20 cellular contexts compared by ENCODE assay signal in the genomic region with DNA sequence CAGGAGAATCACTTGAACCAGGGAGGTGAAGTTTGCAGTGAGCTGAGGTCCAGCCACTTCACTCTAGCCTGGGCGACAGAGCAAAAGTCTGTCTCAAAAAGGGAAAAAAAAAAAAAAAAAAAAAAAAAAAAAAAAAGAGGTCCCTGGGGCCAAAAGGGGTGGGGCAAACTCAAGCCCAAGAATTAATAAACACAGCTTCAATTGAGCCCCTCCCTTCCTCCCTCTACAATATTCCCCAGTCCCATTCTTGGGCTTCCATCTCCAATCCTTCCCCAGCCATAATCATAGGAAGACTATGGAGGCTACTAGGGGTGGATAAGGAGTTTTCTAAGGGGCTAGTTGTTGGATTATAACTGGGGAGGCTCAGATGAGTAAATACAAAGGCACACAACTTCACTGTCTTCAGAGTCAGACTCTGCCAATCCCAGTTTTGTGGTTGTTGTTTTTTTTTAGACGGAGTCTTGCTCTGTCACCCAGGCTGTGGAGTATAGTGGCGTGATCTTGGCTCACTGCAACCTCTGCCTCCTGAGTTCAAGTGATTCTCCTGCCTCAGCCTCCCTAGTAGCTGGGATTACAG. TPM values are rescaled to one million over a fixed set of nuclear protein-coding genes. Genes with fewer than 3 reads are reported as not detected.
A peak's percentile ranks its signal among the peaks of the same experiment; 100 is the strongest.
DNase-seq lines count a peak whose midpoint lies in the region; ATAC-seq, FAIRE-seq and TF ChIP-seq lines count a peak whose summit lies in the region.
"Had no signal": no experiment of that assay in that cellular context is flagged by ENCODE, and none has a peak within 500 bp of the region (broad histone marks: within the 10 kb centered on the region; RNA-seq: fewer than 3 reads in every experiment).

No MANE protein-coding gene starts in this region.

- no peak for TF ChIP-seq CTCF in heart right ventricle (IDR thresholded peaks at IDR 0.05)
- TF ChIP-seq CTCF in fibroblast of the aortic adventitia (IDR thresholded peaks at IDR 0.05; ENCODE audit: insufficient read depth, low read length) = no peak
- TF ChIP-seq CTCF in D721Med (IDR thresholded peaks at IDR 0.05; ENCODE audit: insufficient read depth, missing control alignments) = no peak

- H3K9ac ChIP-seq in rectal smooth muscle tissue (ENCODE audit: low read length) = no peak overlapping the region

- H3K9me3 ChIP-seq in heart right ventricle = no peaks in the 10 kb centered on the region

- no peak for DNase-seq in heart right ventricle
- DNase-seq in left cardiac atrium = no peak
- DNase-seq in fibroblast of the aortic adventitia (ENCODE audit: low read depth) = peak; percentile 57
- no peak for DNase-seq in cerebellum (ENCODE audit: low spot score)
- DNase-seq in D721Med (ENCODE audit: insufficient read length, low spot score) = no peak
- DNase-seq in stimulated activated naive CD4-positive, alpha-beta T cell (lab: John Stamatoyannopoulos, UW) = no peak
- DNase-seq in NCI-H510A (lab: John Stamatoyannopoulos, UW) = no peak
- DNase-seq: activated CD4-positive, CD25-positive, alpha-beta regulatory T cell; activated CD8-positive, alpha-beta memory T cell treated with anti-CD3 and anti-CD28 coated beads, Interleukin-2, amount 10 ng/mL, durations not matched to agents 7 days and 5 days; activated effector memory CD4-positive, alpha-beta T cell treated with Interleukin-2 at 50 U/mL for 16 hours; amygdala; CD4-positive, alpha-beta T cell; midbrain; NCI-H1105 treated with DMSO at 0.1 percent for 48 hours; stimulated activated CD4-positive, alpha-beta T cell treated with anti-CD3 and anti-CD28 coated beads, Interleukin-4, amount 100 ng/mL, for 24 hours; stimulated activated CD8-positive, alpha-beta memory T cell treated with anti-CD3 and anti-CD28 coated beads, Interleukin-4, amount 100 ng/mL, for 48 hours had no signal

- intact Hi-C loops in heart right ventricle (cut with DNase I) (no loop called here), left cardiac atrium (cut with DNase I) (no loop called here)

- H3K27me3 ChIP-seq in heart right ventricle (no peaks in the 10 kb centered on the region), rectal smooth muscle tissue (ENCODE audit: control insufficient read depth, insufficient read depth, low read length) (no peaks in the 10 kb centered on the region)

- H3K27ac ChIP-seq in heart right ventricle (peak overlapping the region; percentile 2 to 100 (median 74)), rectal smooth muscle tissue (ENCODE audit: low read depth, low read length) (peak overlapping the region; percentile 51)

- WGBS in heart right ventricle, 2 donors = 45 to 61% methylated on average over 3 of the region's 3 CpGs

- H3K4me1 ChIP-seq in heart right ventricle (peaks cover 48 to 100% (median 94%) of the 10 kb centered on the region in 9 donors), rectal smooth muscle tissue (ENCODE audit: control insufficient read depth, insufficient read depth, low read length) (peaks cover 38% of the 10 kb centered on the region)

- peaks cover 0 to 19% (median 0%) of the 10 kb centered on the region in 9 donors for H3K36me3 ChIP-seq in heart right ventricle
- H3K36me3 ChIP-seq in rectal smooth muscle tissue (ENCODE audit: control insufficient read depth, insufficient read depth, low read length) = no peaks in the 10 kb centered on the region

- ATAC-seq in heart right ventricle (peak in 4 of 8 donors; percentile 20 to 49 (median 28)), left cardiac atrium (no peak)
- ATAC-seq: activated CD8-positive, alpha-beta memory T cell treated with anti-CD3 and anti-CD28 coated beads, Interleukin-2, amount 10 ng/mL, durations not matched to agents 7 days and 5 days; sciatic nerve had no signal

- H3K4me3 ChIP-seq in heart right ventricle = peak overlapping the region in 1 of 10 donors; percentile 21
- no peak overlapping the region for H3K4me3 ChIP-seq in fibroblast of the aortic adventitia (ENCODE audit: low read depth, low read length)
- no peak overlapping the region for H3K4me3 ChIP-seq in rectal smooth muscle tissue (ENCODE audit: low read length)

- no peak for FAIRE-seq in D721Med (lab: Jason Lieb, UNC)
- FAIRE-seq: A204.1 had no signal

RNA-seq across cellular contexts. Expression of gene CAVIN1, which starts 9.5 kb away (rescaled TPM):
- total RNA-seq in heart right ventricle = 100 to 1,000 TPM; 176 to 300 (median 241) TPM
- 100 to 1,000 TPM; 131 to 198 TPM for polyA plus RNA-seq in heart right ventricle
- total RNA-seq in left cardiac atrium = 100 to 1,000 TPM; 258 to 297 TPM
- total RNA-seq in fibroblast of the aortic adventitia (ENCODE audit: low replicate concordance) = 639 and 721 TPM in 2 replicates
- 6.5 TPM for total RNA-seq in cerebellum
- polyA plus RNA-seq: IgD-negative memory B cell had no signal

RNA-seq across cellular contexts. Expression of gene STAT3, which starts 25.3 kb away (rescaled TPM):
- total RNA-seq in heart right ventricle (100 to 1,000 TPM in 8 of 10 donors, 10 to 100 TPM in 2; 87.2 to 398 (median 115) TPM), left cardiac atrium (100 to 1,000 TPM; 106 to 241 TPM), fibroblast of the aortic adventitia (ENCODE audit: low replicate concordance) (103 and 137 TPM in 2 replicates), cerebellum (47.9 TPM)
- 10 to 100 TPM; 33.9 to 61.7 TPM for polyA plus RNA-seq in heart right ventricle

RNA-seq across cellular contexts. Expression of gene ATP6V0A1, which starts 45.1 kb away (rescaled TPM):
- total RNA-seq in heart right ventricle (10 to 100 TPM; 28.1 to 48.5 (median 32.6) TPM), left cardiac atrium (10 to 100 TPM; 40.3 to 55.4 TPM), fibroblast of the aortic adventitia (ENCODE audit: low replicate concordance) (40.0 and 60.6 TPM in 2 replicates), cerebellum (210 TPM)
- 10 to 100 TPM; 35.2 to 35.6 TPM for polyA plus RNA-seq in heart right ventricle

Comparison
In these comparisons a context has a peak if more than half of its experiments do, and no peak if none do; other contexts are left out.
1. RNA of gene CAVIN1, which starts 9.5 kb away (total RNA-seq): 639 to 721 TPM in fibroblast of the aortic adventitia, 258 to 297 TPM in left cardiac atrium and 176 to 300 TPM in heart right ventricle; 6.5 TPM in cerebellum (single experiment); every median in the first group is over 10 times any median in the second.